ENCODE assay signal across 2 cellular contexts in genomic region chr16:49698416-49698815, GRCh38.
A peak's percentile ranks its signal among the peaks of the same experiment; 100 is the strongest.
TF ChIP-seq lines count a peak whose summit lies in the region.

No MANE protein-coding gene starts in this region.

TF ChIP-seq in HEK293, 187 proteins besides CTCF, POLR2A, EP300 and RAD21 (continued from another document):
- TF ChIP-seq ZNF280D (tag by site-specific recombination; IDR thresholded peaks at IDR 0.05) (no peak), ZXDB (tag by site-specific recombination; IDR thresholded peaks at IDR 0.05) (0 out of 2 replicates have a peak, but pooled peaks have one; percentile 24), HIC1 (tag by site-specific recombination; IDR thresholded peaks at IDR 0.05) (0 out of 2 replicates have a peak, but pooled peaks have one; percentile 21)

TF ChIP-seq in SK-N-SH treated with all-trans-retinoic acid at 6 μM for 48 hours, 23 proteins besides CTCF, POLR2A, EP300 and RAD21 (continued from another document):
- TF ChIP-seq PATZ1 (CRISPR knock-in tag; IDR thresholded peaks at IDR 0.05; ENCODE audit: borderline replicate concordance): no peak
